In the genomic region with DNA sequence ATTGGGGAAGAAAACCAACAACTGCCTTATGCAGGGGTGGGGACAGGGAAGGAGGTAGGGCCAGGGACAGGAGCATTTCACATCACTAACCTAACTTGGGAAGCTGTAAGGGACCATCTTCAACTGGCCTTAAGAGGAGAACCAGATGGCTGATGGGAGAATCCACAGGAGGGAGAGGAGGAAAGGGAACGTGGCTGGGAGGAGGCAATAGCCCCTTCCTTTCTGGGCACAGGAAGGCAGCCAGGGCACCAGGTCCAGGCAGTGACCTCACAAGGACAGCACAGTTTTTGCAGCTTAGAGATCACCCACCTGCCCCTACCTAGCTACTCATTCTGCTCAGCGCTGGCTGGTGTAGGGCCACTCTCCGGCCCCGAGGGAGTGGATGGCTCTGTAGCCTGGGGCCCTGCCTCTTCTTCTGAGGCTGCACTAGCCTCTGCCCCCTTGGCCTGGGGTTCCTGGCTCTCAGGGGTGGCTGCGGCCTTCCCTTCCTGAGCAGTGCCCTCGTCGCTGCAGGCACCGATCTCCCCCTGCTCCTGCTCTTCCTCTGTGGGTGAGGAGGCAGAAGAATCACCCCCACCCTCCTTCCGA, we compare ENCODE assay signal across 7 cellular contexts. TPM values are rescaled to one million over a fixed set of nuclear protein-coding genes. Genes with fewer than 3 reads are reported as not detected.
DNase-seq lines count a peak whose midpoint lies in the region; ATAC-seq and TF ChIP-seq lines count a peak whose summit lies in the region.

No MANE protein-coding gene starts in this region.

- TF ChIP-seq POLR2A in GM15510 (IDR thresholded peaks at IDR 0.05; ENCODE audit: borderline replicate concordance, extremely low read depth, insufficient read length) (peak; percentile 35), esophagus squamous epithelium (IDR thresholded peaks at IDR 0.05) (no peak)

- peaks cover 0 to 14% (median 0%) of the 10 kb centered on the region in 4 donors for H3K27me3 ChIP-seq in esophagus squamous epithelium

- peaks cover 35 to 69% (median 37%) of the 10 kb centered on the region in 3 donors for H3K4me1 ChIP-seq in esophagus squamous epithelium

- TF ChIP-seq CTCF in esophagus squamous epithelium (IDR thresholded peaks at IDR 0.05), result no peak

- 48 to 59% methylated on average over 6 to 9 of the region's 9 CpGs for WGBS in esophagus squamous epithelium, 2 donors

- H3K27ac ChIP-seq in esophagus squamous epithelium, result peak overlapping the region in 1 of 4 donors; percentile 6

- intact Hi-C loops in esophagus squamous epithelium (cut with DNase I), result no loop called here

- DNase-seq in RKO (ENCODE audit: low spot score) (peak; percentile 28), esophagus squamous epithelium (lab: John Stamatoyannopoulos, UW) (no peak), skeletal muscle cell (ENCODE audit: low read depth) (no peak), NCI-H1048 (lab: John Stamatoyannopoulos, UW) (no peak)

- ATAC-seq in HG03045 (IDR thresholded peaks at IDR 0.05; ENCODE audit: unreplicated experiment), result no peak
- ATAC-seq in HG03457 (IDR thresholded peaks at IDR 0.05; ENCODE audit: unreplicated experiment), result no peak

- peaks cover 5 to 51% (median 14%) of the 10 kb centered on the region in 3 donors for H3K36me3 ChIP-seq in esophagus squamous epithelium

- peak overlapping the region in 3 of 4 donors; percentile 55 to 86 (median 75) for H3K4me3 ChIP-seq in esophagus squamous epithelium
- H3K4me3 ChIP-seq in skeletal muscle cell (ENCODE audit: low read depth, low read length), result peak overlapping the region; percentile 82

- no peaks in the 10 kb centered on the region for H3K9me3 ChIP-seq in esophagus squamous epithelium

RNA-seq across cellular contexts. Expression of a gene that starts 1.7 kb away (rescaled TPM):
- 1 to 10 TPM; 4.4 to 6.1 (median 5.1) TPM for total RNA-seq in esophagus squamous epithelium

RNA-seq across cellular contexts. Expression of a gene that starts 27.9 kb away (rescaled TPM):
- total RNA-seq in esophagus squamous epithelium, result 1 to 10 TPM; 1.4 to 7.1 (median 3.2) TPM

RNA-seq across cellular contexts. Expression of a gene that starts 28.0 kb away (rescaled TPM):
- total RNA-seq in esophagus squamous epithelium, result under 1 TPM in 2 of 4 donors, not detected in 2; 0.31 to 0.57 TPM

RNA-seq across cellular contexts. Expression of a gene that starts 42.5 kb away (rescaled TPM):
- 100 to 1,000 TPM in 2 of 4 donors, 10 to 100 TPM in 2; 74.3 to 115 (median 96.0) TPM for total RNA-seq in esophagus squamous epithelium

RNA-seq across cellular contexts. Expression of a gene that starts 59.9 kb away (rescaled TPM):
- total RNA-seq in esophagus squamous epithelium, result 10 to 100 TPM; 42.4 to 62.2 (median 45.9) TPM
